Comparison of ENCODE assay signal across 10 cellular contexts in the genomic region with DNA sequence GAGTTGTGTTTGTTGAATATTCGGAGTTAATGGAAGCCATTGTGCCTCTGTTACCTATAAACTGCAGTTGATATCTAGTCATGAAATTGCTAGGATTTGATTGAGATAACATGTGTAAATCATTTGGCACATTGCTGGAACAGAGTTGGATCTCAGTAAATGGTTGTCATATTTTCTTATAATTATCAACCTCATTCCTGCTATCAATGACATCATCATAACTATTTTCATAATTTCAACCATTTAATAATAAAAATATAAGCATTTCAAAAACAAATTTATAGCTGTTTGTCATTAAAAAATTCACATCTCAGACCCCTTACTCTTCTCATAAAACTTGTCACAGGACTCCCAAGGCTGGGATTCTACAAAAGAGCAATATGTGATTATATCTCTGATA.
"Had no signal": no experiment of that assay in that cellular context is flagged by ENCODE, and none has a peak within 500 bp of the region (broad histone marks: within the 10 kb centered on the region; RNA-seq: fewer than 3 reads in every experiment).

No MANE protein-coding gene starts in this region.

- H2AFZ ChIP-seq: GM23248 had no signal

- DNase-seq: GM23248, GOT3, H7, HFFc6, IMR-90, KBM-7 had no signal

- H3K27ac ChIP-seq: GM23248, HL-60, KMS-11 had no signal

- H3K9me3 ChIP-seq: HAP-1 had no signal

- H3K4me1 ChIP-seq: HAP-1 had no signal

- H3K4me3 ChIP-seq: GM23248, HAP-1 had no signal

- ATAC-seq: HCT116 had no signal

- H3K9ac ChIP-seq: GM23248, KMS-11 had no signal

- H3K36me3 ChIP-seq: HAP-1 had no signal
